In genomic region chr2:161206491-161207032, GRCh38 we compare ENCODE assay signal across 26 cellular contexts. TPM values are rescaled to one million over a fixed set of nuclear protein-coding genes. Genes with fewer than 3 reads are reported as not detected.
DNase-seq lines count a peak whose midpoint lies in the region; TF ChIP-seq lines count a peak whose summit lies in the region.
"Had no signal": no experiment of that assay in that cellular context is flagged by ENCODE, and none has a peak within 500 bp of the region (broad histone marks: within the 10 kb centered on the region; RNA-seq: fewer than 3 reads in every experiment).

No MANE protein-coding gene starts in this region.

- TF ChIP-seq CTCF in endothelial cell (IDR thresholded peaks at IDR 0.05; ENCODE audit: unreplicated experiment), result no peak
- TF ChIP-seq CTCF in osteoblast (IDR thresholded peaks at IDR 0.05; ENCODE audit: extremely low read depth, low read depth, low read length), result no peak

- H3K27ac ChIP-seq in Karpas-422 (ENCODE audit: low read length) (peak overlapping the region; percentile 41), osteoblast (ENCODE audit: low read depth, low read length) (peak overlapping the region; percentile 59)
- H3K27ac ChIP-seq: body of pancreas, colonic mucosa, heart right ventricle, upper lobe of right lung had no signal

- H3K4me2 ChIP-seq in Karpas-422 (ENCODE audit: low read depth, low read length, poor library complexity, severe bottlenecking) (no peak overlapping the region), osteoblast (ENCODE audit: insufficient read depth, low read length) (no peak overlapping the region)
- H3K4me2 ChIP-seq: GM23338 had no signal

- H3K27me3 Mint-ChIP-seq in endothelial cell (ENCODE audit: unreplicated experiment), result no peaks in the 10 kb centered on the region
- H3K27me3 Mint-ChIP-seq in activated naive CD8-positive, alpha-beta T cell treated with anti-CD3 and anti-CD28 coated beads for 36 hours, result no peaks in the 10 kb centered on the region
- H3K27me3 Mint-ChIP-seq: activated naive CD8-positive, alpha-beta T cell treated with anti-CD3 and anti-CD28 coated beads, Interleukin-2, amount 10 ng/mL, durations not matched to agents 7 days and 5 days; activated T-helper 17 cell treated with anti-CD3 and anti-CD28 coated beads, Interleukin-2, amount 50 U/mL, for 72 hours had no signal

- H3K36me3 ChIP-seq in Karpas-422 (ENCODE audit: insufficient read depth, low read length) (peaks cover 94% of the 10 kb centered on the region), osteoblast (ENCODE audit: insufficient read depth, low read length) (peaks cover 24% of the 10 kb centered on the region)
- H3K36me3 ChIP-seq: colonic mucosa had no signal

- no peak overlapping the region for H3K4me3 ChIP-seq in Karpas-422 (ENCODE audit: low read length)
- no peak overlapping the region for H3K4me3 ChIP-seq in osteoblast (ENCODE audit: insufficient read depth, low read length)
- H3K4me3 ChIP-seq: body of pancreas, colonic mucosa, GM23338, heart right ventricle, left lung, upper lobe of right lung had no signal

- DNase-seq in AML-193 (lab: John Stamatoyannopoulos, UW), result peak; percentile 55 to 65
- DNase-seq in Karpas-422, result no peak
- no peak for DNase-seq in endothelial cell (ENCODE audit: low spot score)
- DNase-seq in osteoblast (ENCODE audit: insufficient read length, low spot score, missing footprints), result no peak
- no peak for DNase-seq in activated naive CD8-positive, alpha-beta T cell treated with anti-CD3 and anti-CD28 coated beads for 36 hours
- no peak for DNase-seq in DMS 273 (lab: John Stamatoyannopoulos, UW; ENCODE audit: unreplicated experiment)
- DNase-seq in cerebellar cortex (ENCODE audit: low spot score), result no peak
- DNase-seq: activated CD8-positive, alpha-beta memory T cell treated with anti-CD3 and anti-CD28 coated beads, Interleukin-2, amount 50 U/mL, for 4 hours; activated naive CD8-positive, alpha-beta T cell treated with anti-CD3 and anti-CD28 coated beads, Interleukin-2, amount 10 ng/mL, durations not matched to agents 7 days and 5 days; body of pancreas; colonic mucosa; DND-41; endodermal cell; heart right ventricle; left lung; midbrain; NCI-H1092 treated with DMSO at 0.1 percent for 48 hours; NCI-H2029 treated with DMSO at 0.1 percent for 48 hours; NCI-H446 treated with DMSO at 0.1 percent for 48 hours; NK-92 treated with Interleukin-12 subunit alpha and Interleukin-12 subunit beta, amount 100 ng/mL, for 24 hours; posterior cingulate gyrus; substantia nigra; upper lobe of right lung had no signal

- peaks cover 67% of the 10 kb centered on the region for H3K79me2 ChIP-seq in Karpas-422 (ENCODE audit: low read length)
- peaks cover 4% of the 10 kb centered on the region for H3K79me2 ChIP-seq in osteoblast (ENCODE audit: insufficient read depth, low read length)

- H3K36me3 Mint-ChIP-seq in endothelial cell (ENCODE audit: low read depth, unreplicated experiment), result no peaks in the 10 kb centered on the region
- H3K36me3 Mint-ChIP-seq in activated naive CD8-positive, alpha-beta T cell treated with anti-CD3 and anti-CD28 coated beads for 36 hours, result peaks cover 9% of the 10 kb centered on the region

- H3K4me3 Mint-ChIP-seq in endothelial cell (ENCODE audit: unreplicated experiment), result no peak overlapping the region
- H3K4me3 Mint-ChIP-seq in activated naive CD8-positive, alpha-beta T cell treated with anti-CD3 and anti-CD28 coated beads for 36 hours, result no peak overlapping the region
- H3K4me3 Mint-ChIP-seq: activated naive CD8-positive, alpha-beta T cell treated with anti-CD3 and anti-CD28 coated beads, Interleukin-2, amount 10 ng/mL, durations not matched to agents 7 days and 5 days; activated T-helper 17 cell treated with anti-CD3 and anti-CD28 coated beads, Interleukin-2, amount 50 U/mL, for 72 hours; endodermal cell; GM23338; nephron had no signal

- H3K27ac Mint-ChIP-seq in endothelial cell (ENCODE audit: unreplicated experiment), result peak overlapping the region; percentile 57
- no peak overlapping the region for H3K27ac Mint-ChIP-seq in activated naive CD8-positive, alpha-beta T cell treated with anti-CD3 and anti-CD28 coated beads for 36 hours
- H3K27ac Mint-ChIP-seq: activated naive CD8-positive, alpha-beta T cell treated with anti-CD3 and anti-CD28 coated beads, Interleukin-2, amount 10 ng/mL, durations not matched to agents 7 days and 5 days; activated T-helper 17 cell treated with anti-CD3 and anti-CD28 coated beads, Interleukin-2, amount 50 U/mL, for 72 hours; endodermal cell; GM23338; nephron had no signal

- H3K9ac ChIP-seq in Karpas-422 (ENCODE audit: low read length), result no peak overlapping the region

- no peak overlapping the region for H2AFZ ChIP-seq in Karpas-422 (ENCODE audit: low read length)
- no peak overlapping the region for H2AFZ ChIP-seq in osteoblast (ENCODE audit: low read length)
- H2AFZ ChIP-seq: GM23338 had no signal

- H3K9me3 Mint-ChIP-seq in endothelial cell (ENCODE audit: unreplicated experiment), result no peaks in the 10 kb centered on the region
- H3K9me3 Mint-ChIP-seq in activated naive CD8-positive, alpha-beta T cell treated with anti-CD3 and anti-CD28 coated beads for 36 hours, result no peaks in the 10 kb centered on the region
- H3K9me3 Mint-ChIP-seq: activated naive CD8-positive, alpha-beta T cell treated with anti-CD3 and anti-CD28 coated beads, Interleukin-2, amount 10 ng/mL, durations not matched to agents 7 days and 5 days; activated T-helper 17 cell treated with anti-CD3 and anti-CD28 coated beads, Interleukin-2, amount 50 U/mL, for 72 hours; endodermal cell; GM23338; nephron had no signal

- H3K9me2 ChIP-seq in Karpas-422 (replicated peaks; ENCODE audit: insufficient read depth, low read length), result no peaks in the 10 kb centered on the region

- H4K20me1 ChIP-seq in Karpas-422 (ENCODE audit: insufficient read depth, low read depth, low read length), result no peaks in the 10 kb centered on the region
- no peaks in the 10 kb centered on the region for H4K20me1 ChIP-seq in osteoblast (ENCODE audit: insufficient read depth, low read length)

- H3K4me1 ChIP-seq in Karpas-422 (ENCODE audit: low read length) (peaks cover 46% of the 10 kb centered on the region), osteoblast (ENCODE audit: insufficient read depth, low read length) (peaks cover 27% of the 10 kb centered on the region)
- H3K4me1 ChIP-seq: body of pancreas, colonic mucosa, upper lobe of right lung had no signal

- H3K9me3 ChIP-seq in Karpas-422 (ENCODE audit: low read length) (no peaks in the 10 kb centered on the region), osteoblast (ENCODE audit: low read depth, low read length) (no peaks in the 10 kb centered on the region)
- H3K9me3 ChIP-seq: body of pancreas, colonic mucosa, heart right ventricle, left lung, upper lobe of right lung had no signal

- no peaks in the 10 kb centered on the region for H3K27me3 ChIP-seq in Karpas-422 (ENCODE audit: low read length)
- no peaks in the 10 kb centered on the region for H3K27me3 ChIP-seq in osteoblast (ENCODE audit: insufficient read depth, low read length)
- H3K27me3 ChIP-seq: body of pancreas, colonic mucosa, heart right ventricle, left lung, upper lobe of right lung had no signal

- peaks cover 9% of the 10 kb centered on the region for H3K4me1 Mint-ChIP-seq in endothelial cell (ENCODE audit: unreplicated experiment)
- H3K4me1 Mint-ChIP-seq in activated naive CD8-positive, alpha-beta T cell treated with anti-CD3 and anti-CD28 coated beads for 36 hours, result peaks cover 2% of the 10 kb centered on the region
- H3K4me1 Mint-ChIP-seq: activated naive CD8-positive, alpha-beta T cell treated with anti-CD3 and anti-CD28 coated beads, Interleukin-2, amount 10 ng/mL, durations not matched to agents 7 days and 5 days; endodermal cell; nephron had no signal

RNA-seq across cellular contexts. Expression of gene TANK, which starts 46.3 kb away (rescaled TPM):
- total RNA-seq in Karpas-422 (2014; rRNA removed; shearing (Covaris generic); ENCODE audit: low replicate concordance), result 141 and 295 TPM in 2 replicates
- 40.8 TPM for total RNA-seq in endothelial cell (ENCODE audit: unreplicated experiment)
- total RNA-seq in osteoblast, result 112 and 127 TPM in 2 replicates
- 10 to 100 TPM; 53.1 to 55.0 TPM for total RNA-seq in activated naive CD8-positive, alpha-beta T cell treated with anti-CD3 and anti-CD28 coated beads for 36 hours

Comparison
In these comparisons a context has a peak if more than half of its experiments do, and no peak if none do; other contexts are left out.
1. DNase-seq: peak in AML-193 (2 of 2); none in Karpas-422 (single experiment), endothelial cell (single experiment), osteoblast (single experiment), activated naive CD8-positive, alpha-beta T cell treated with anti-CD3 and anti-CD28 coated beads for 36 hours (single experiment), DMS 273 (single experiment) and cerebellar cortex (single experiment).